Comparison of ENCODE assay signal across 8 cellular contexts in genomic region chr4:103076777-103077347, GRCh38. TPM values are rescaled to one million over a fixed set of nuclear protein-coding genes. Genes with fewer than 3 reads are reported as not detected.
A peak's percentile ranks its signal among the peaks of the same experiment; 100 is the strongest.
DNase-seq lines count a peak whose midpoint lies in the region; ATAC-seq and TF ChIP-seq lines count a peak whose summit lies in the region.

No MANE protein-coding gene starts in this region.

- CTCF ChIA-PET in CD8-positive, alpha-beta T cell (lab: Charles Lee): interaction anchor here (0.6 to 1.4 kb wide), 3 partner anchors 14 to 318 kb away, joined by 3 to 4 read pairs (median 3); partner anchors contain the start of gene BDH2

- no peak for TF ChIP-seq CTCF in CD8-positive, alpha-beta T cell (IDR thresholded peaks at IDR 0.05)

- peak overlapping the region; percentile 94 for H3K4me3 Mint-ChIP-seq in CD8-positive, alpha-beta T cell
- H3K4me3 Mint-ChIP-seq in activated T-helper 17 cell treated with anti-CD3 and anti-CD28 coated beads, Interleukin-2, amount 50 U/mL, for 72 hours: peak overlapping the region; percentile 89

- peak overlapping the region; percentile 89 for H3K27ac ChIP-seq in CD8-positive, alpha-beta T cell (ENCODE audit: low read depth, low read length)
- peak overlapping the region; percentile 85 for H3K27ac ChIP-seq in subcutaneous abdominal adipose tissue (ENCODE audit: low read depth, low read length)

- no peak for DNase-seq in CD8-positive, alpha-beta T cell
- DNase-seq in NCI-H2196 treated with DMSO at 0.1 percent for 48 hours (lab: John Stamatoyannopoulos, UW; ENCODE audit: unreplicated experiment) (no peak), hippocampal formation (lab: John Stamatoyannopoulos, UW) (no peak)

- H3K36me3 ChIP-seq in CD8-positive, alpha-beta T cell (ENCODE audit: insufficient read depth, low read length): no peaks in the 10 kb centered on the region
- peaks cover 1 to 18% (median 10%) of the 10 kb centered on the region in 5 donors for H3K36me3 ChIP-seq in subcutaneous abdominal adipose tissue (ENCODE audit: control insufficient read depth in 5 of 5, insufficient read depth in 5 of 5, low read length in 5 of 5)

- intact Hi-C loops in CD8-positive, alpha-beta T cell (cut with DNase I, micrococcal nuclease): loop anchor here (1.0 to 10.0 kb wide), 8 partner anchors 22 to 1732 kb away; partner anchors contain the start of genes NFKB1 (in 2 of the 2), BDH2 (in 1 of the 2), PPP3CA (in 1 of the 2) and SLC39A8 (in 1 of the 2)

- POLR2A ChIA-PET in CD8-positive, alpha-beta T cell (lab: Charles Lee): interaction anchor here (0.6 to 2.0 kb wide), 8 partner anchors 15 to 253 kb away, joined by 3 to 9 read pairs (median 4); partner anchors contain the start of gene CISD2

- H3K9me3 ChIP-seq in CD8-positive, alpha-beta T cell (ENCODE audit: low read length): no peaks in the 10 kb centered on the region
- H3K9me3 ChIP-seq in iPS-18c (ENCODE audit: control insufficient read depth, insufficient read depth, low read length) (no peaks in the 10 kb centered on the region), subcutaneous abdominal adipose tissue (ENCODE audit: control insufficient read depth in 5 of 5, low read length in 5 of 5) (no peaks in the 10 kb centered on the region)

- peaks cover 49% of the 10 kb centered on the region for H3K4me1 Mint-ChIP-seq in CD8-positive, alpha-beta T cell (ENCODE audit: low read depth)
- H3K4me1 Mint-ChIP-seq in activated T-helper 17 cell treated with anti-CD3 and anti-CD28 coated beads, Interleukin-2, amount 50 U/mL, for 72 hours: peaks cover 12% of the 10 kb centered on the region

- peak overlapping the region; percentile 95 for H3K27ac Mint-ChIP-seq in CD8-positive, alpha-beta T cell
- H3K27ac Mint-ChIP-seq in activated T-helper 17 cell treated with anti-CD3 and anti-CD28 coated beads, Interleukin-2, amount 50 U/mL, for 72 hours: peak overlapping the region; percentile 95

- peaks cover 18% of the 10 kb centered on the region for H3K36me3 Mint-ChIP-seq in CD8-positive, alpha-beta T cell
- peaks cover 42% of the 10 kb centered on the region for H3K36me3 Mint-ChIP-seq in activated T-helper 17 cell treated with anti-CD3 and anti-CD28 coated beads, Interleukin-2, amount 50 U/mL, for 72 hours (ENCODE audit: low read depth)

- peak overlapping the region; percentile 80 for H3K4me3 ChIP-seq in CD8-positive, alpha-beta T cell (ENCODE audit: low read depth, low read length)
- H3K4me3 ChIP-seq in iPS-18c (ENCODE audit: insufficient read depth, low read depth, low read length): peak overlapping the region; percentile 52
- peak overlapping the region; percentile 70 to 88 (median 82) for H3K4me3 ChIP-seq in subcutaneous abdominal adipose tissue (ENCODE audit: low read depth in 1 of 5, low read length in 5 of 5)

- peak overlapping the region; percentile 69 to 93 (median 83) for H3K9ac ChIP-seq in subcutaneous abdominal adipose tissue (ENCODE audit: low read length in 5 of 5)

- no peaks in the 10 kb centered on the region for H3K9me3 Mint-ChIP-seq in CD8-positive, alpha-beta T cell
- no peaks in the 10 kb centered on the region for H3K9me3 Mint-ChIP-seq in activated T-helper 17 cell treated with anti-CD3 and anti-CD28 coated beads, Interleukin-2, amount 50 U/mL, for 72 hours

- no peaks in the 10 kb centered on the region for H3K27me3 ChIP-seq in CD8-positive, alpha-beta T cell (ENCODE audit: insufficient read depth, low read length)
- no peaks in the 10 kb centered on the region for H3K27me3 ChIP-seq in subcutaneous abdominal adipose tissue (ENCODE audit: control insufficient read depth in 5 of 5, insufficient read depth in 4 of 5, low read length in 5 of 5)

- no peaks in the 10 kb centered on the region for H3K27me3 Mint-ChIP-seq in CD8-positive, alpha-beta T cell (ENCODE audit: low read depth)
- no peaks in the 10 kb centered on the region for H3K27me3 Mint-ChIP-seq in activated T-helper 17 cell treated with anti-CD3 and anti-CD28 coated beads, Interleukin-2, amount 50 U/mL, for 72 hours

- peak; percentile 46 for ATAC-seq in CD8-positive, alpha-beta T cell
- peak; percentile 63 for ATAC-seq in GM19324 (IDR thresholded peaks at IDR 0.05; ENCODE audit: low FRiP score, unreplicated experiment)
- peak; percentile 39 for ATAC-seq in HG03521 (IDR thresholded peaks at IDR 0.05; ENCODE audit: unreplicated experiment)
- ATAC-seq in activated T-helper 17 cell treated with anti-CD3 and anti-CD28 coated beads, Interleukin-2, amount 50 U/mL, for 72 hours (replicated peaks): peak; percentile 6

- peaks cover 25% of the 10 kb centered on the region for H3K4me1 ChIP-seq in CD8-positive, alpha-beta T cell (ENCODE audit: insufficient read depth, low read length)
- peaks cover 0 to 21% (median 16%) of the 10 kb centered on the region in 5 donors for H3K4me1 ChIP-seq in subcutaneous abdominal adipose tissue (ENCODE audit: control insufficient read depth in 5 of 5, insufficient read depth in 5 of 5, low read length in 5 of 5)

RNA-seq across cellular contexts. Expression of gene SLC9B2, which starts 0.3 kb away (rescaled TPM):
- total RNA-seq in CD8-positive, alpha-beta T cell: 10 to 100 TPM; 24.7 to 27.6 TPM
- 10 to 100 TPM; 26.0 to 36.5 TPM for total RNA-seq in activated T-helper 17 cell treated with anti-CD3 and anti-CD28 coated beads, Interleukin-2, amount 50 U/mL, for 72 hours

RNA-seq across cellular contexts. Expression of gene BDH2, which starts 22.8 kb away (rescaled TPM):
- 10 to 100 TPM; 16.4 to 19.9 TPM for total RNA-seq in CD8-positive, alpha-beta T cell
- total RNA-seq in activated T-helper 17 cell treated with anti-CD3 and anti-CD28 coated beads, Interleukin-2, amount 50 U/mL, for 72 hours: 10 to 100 TPM; 11.4 to 12.6 TPM

RNA-seq across cellular contexts. Expression of gene SLC9B1, which starts 57.4 kb away (rescaled TPM):
- total RNA-seq in CD8-positive, alpha-beta T cell: 1 to 10 TPM; 1.7 to 4.0 TPM
- total RNA-seq in activated T-helper 17 cell treated with anti-CD3 and anti-CD28 coated beads, Interleukin-2, amount 50 U/mL, for 72 hours: 1 to 10 TPM; 1.1 to 2.6 TPM

Comparison
In these comparisons a context has a peak if more than half of its experiments do, and no peak if none do; other contexts are left out.
1. ATAC-seq: peak in every context shown above with its lines; median percentile 63 in GM19324; 46 in CD8-positive, alpha-beta T cell; 39 in HG03521; 6 in activated T-helper 17 cell treated with anti-CD3 and anti-CD28 coated beads, Interleukin-2, amount 50 U/mL, for 72 hours.